In the genomic region with DNA sequence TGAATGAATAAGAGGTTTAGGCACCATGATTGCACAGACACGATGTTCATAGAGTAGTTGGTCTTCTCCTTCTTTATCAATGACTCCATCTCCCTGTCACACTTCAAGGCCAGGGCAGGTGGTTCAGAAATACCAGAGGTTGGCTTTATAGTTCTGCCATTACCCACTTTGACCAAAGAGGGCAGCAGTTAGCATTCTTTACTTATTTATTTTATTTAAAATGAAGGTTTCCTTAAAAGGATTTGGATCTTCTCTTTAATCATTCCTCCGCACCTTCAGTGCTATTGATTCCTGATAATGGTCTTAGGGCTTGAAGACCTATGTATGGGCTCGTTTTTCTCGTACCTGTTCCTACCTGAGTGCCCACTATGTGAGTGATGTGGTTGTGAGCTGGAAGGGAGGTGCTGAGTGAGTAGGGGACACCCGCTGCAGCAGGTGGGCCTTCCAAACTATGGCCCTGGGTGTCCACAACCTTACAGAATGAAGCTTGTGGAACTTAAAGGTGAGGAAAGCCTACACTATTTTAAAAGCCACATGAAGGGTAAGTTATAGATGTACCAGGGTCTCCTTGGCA, we compare ENCODE assay signal across 9 cellular contexts. TPM values are rescaled to one million over a fixed set of nuclear protein-coding genes. Genes with fewer than 3 reads are reported as not detected.
DNase-seq lines count a peak whose midpoint lies in the region; ATAC-seq, FAIRE-seq and TF ChIP-seq lines count a peak whose summit lies in the region.
"Had no signal": no experiment of that assay in that cellular context is flagged by ENCODE, and none has a peak within 500 bp of the region (broad histone marks: within the 10 kb centered on the region; RNA-seq: fewer than 3 reads in every experiment).

No MANE protein-coding gene starts in this region.

- H3K9me3 Mint-ChIP-seq in WTC11 = no peaks in the 10 kb centered on the region

- TF ChIP-seq CTCF in 22Rv1 (IDR thresholded peaks at IDR 0.05) (peak; percentile 73), GM10248 (IDR thresholded peaks at IDR 0.05; ENCODE audit: control extremely low read depth, extremely low read depth, low read depth, missing control alignments) (peak; percentile 14), WTC11 (IDR thresholded peaks at IDR 0.05) (no peak)

- H3K4me1 Mint-ChIP-seq in WTC11 = peaks cover 9% of the 10 kb centered on the region

- no peak overlapping the region for H3K4me3 Mint-ChIP-seq in WTC11

- ATAC-seq in WTC11 (no peak), HG03457 (IDR thresholded peaks at IDR 0.05; ENCODE audit: unreplicated experiment) (no peak), GM18517 (IDR thresholded peaks at IDR 0.05; ENCODE audit: unreplicated experiment) (no peak)

- no peaks in the 10 kb centered on the region; the same call in 1 of the 2 replicates for H3K27me3 Mint-ChIP-seq in WTC11 (ENCODE audit: low read depth)

- CTCF ChIA-PET in GM10248 (lab: Yijun Ruan, JAX) (interaction anchor here (0.9 to 1.2 kb wide), 3 partner anchors 9 to 13 kb away, joined by 3 to 5 read pairs (median 3); no protein-coding TSS in a partner anchor), WTC11 (lab: Charles Lee) (interaction anchor here (0.6 to 1.0 kb wide), 3 partner anchors 11 to 47 kb away, joined by 3 read pairs; no protein-coding TSS in a partner anchor)

- no peak overlapping the region for H3K27ac ChIP-seq in 22Rv1

- peak; percentile 37 for DNase-seq in GM10248 (ENCODE audit: extremely low spot score)
- peak; percentile 23 for DNase-seq in RPMI8226
- DNase-seq in WTC11 (ENCODE audit: low spot score) = no peak
- no peak for DNase-seq in activated CD8-positive, alpha-beta memory T cell treated with anti-CD3 and anti-CD28 coated beads, Interleukin-2, amount 50 U/mL, for 4 hours

- no peak overlapping the region for H3K27ac Mint-ChIP-seq in WTC11

- peak; percentile 78 for FAIRE-seq in islet of Langerhans (lab: Jason Lieb, UNC)
- FAIRE-seq: TTC549 had no signal

- H3K36me3 Mint-ChIP-seq in WTC11 = no peaks in the 10 kb centered on the region

- POLR2A ChIA-PET in GM10248 (lab: Yijun Ruan, JAX) = no interaction called here
- POLR2A ChIA-PET in WTC11 (lab: Charles Lee) = no interaction called here

TF ChIP-seq in WTC11, 78 proteins besides CTCF, POLR2A, EP300 and RAD21 (continues in another document):
- no peak for TF ChIP-seq ZNF281 (CRISPR knock-in tag; IDR thresholded peaks at IDR 0.05)
- no peak for TF ChIP-seq HMGXB4 (CRISPR knock-in tag; IDR thresholded peaks at IDR 0.05)
- TF ChIP-seq, protein P1, sequence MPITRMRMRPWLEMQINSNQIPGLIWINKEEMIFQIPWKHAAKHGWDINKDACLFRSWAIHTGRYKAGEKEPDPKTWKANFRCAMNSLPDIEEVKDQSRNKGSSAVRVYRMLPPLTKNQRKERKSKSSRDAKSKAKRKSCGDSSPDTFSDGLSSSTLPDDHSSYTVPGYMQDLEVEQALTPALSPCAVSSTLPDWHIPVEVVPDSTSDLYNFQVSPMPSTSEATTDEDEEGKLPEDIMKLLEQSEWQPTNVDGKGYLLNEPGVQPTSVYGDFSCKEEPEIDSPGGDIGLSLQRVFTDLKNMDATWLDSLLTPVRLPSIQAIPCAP (CRISPR knock-in tag; IDR thresholded peaks at IDR 0.05) = no peak
- no peak for TF ChIP-seq SP1 (CRISPR knock-in tag; conservative IDR thresholded peaks at IDR 0.05)
- no peak for TF ChIP-seq FOXK1 (CRISPR knock-in tag; IDR thresholded peaks at IDR 0.05)
- no peak for TF ChIP-seq PRRX2 (CRISPR knock-in tag; IDR thresholded peaks at IDR 0.05)
- TF ChIP-seq ZNF425 (CRISPR knock-in tag; conservative IDR thresholded peaks at IDR 0.05) = no peak
- no peak for TF ChIP-seq ZNF423 (CRISPR knock-in tag; IDR thresholded peaks at IDR 0.05)
- no peak for TF ChIP-seq KAT7 (CRISPR knock-in tag; IDR thresholded peaks at IDR 0.05; ENCODE audit: borderline replicate concordance)
- TF ChIP-seq, protein P2, sequence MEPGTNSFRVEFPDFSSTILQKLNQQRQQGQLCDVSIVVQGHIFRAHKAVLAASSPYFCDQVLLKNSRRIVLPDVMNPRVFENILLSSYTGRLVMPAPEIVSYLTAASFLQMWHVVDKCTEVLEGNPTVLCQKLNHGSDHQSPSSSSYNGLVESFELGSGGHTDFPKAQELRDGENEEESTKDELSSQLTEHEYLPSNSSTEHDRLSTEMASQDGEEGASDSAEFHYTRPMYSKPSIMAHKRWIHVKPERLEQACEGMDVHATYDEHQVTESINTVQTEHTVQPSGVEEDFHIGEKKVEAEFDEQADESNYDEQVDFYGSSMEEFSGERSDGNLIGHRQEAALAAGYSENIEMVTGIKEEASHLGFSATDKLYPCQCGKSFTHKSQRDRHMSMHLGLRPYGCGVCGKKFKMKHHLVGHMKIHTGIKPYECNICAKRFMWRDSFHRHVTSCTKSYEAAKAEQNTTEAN (CRISPR knock-in tag; IDR thresholded peaks at IDR 0.05) = no peak
- TF ChIP-seq RELA (CRISPR knock-in tag; IDR thresholded peaks at IDR 0.05; ENCODE audit: borderline replicate concordance) = no peak
- TF ChIP-seq, protein P3, sequence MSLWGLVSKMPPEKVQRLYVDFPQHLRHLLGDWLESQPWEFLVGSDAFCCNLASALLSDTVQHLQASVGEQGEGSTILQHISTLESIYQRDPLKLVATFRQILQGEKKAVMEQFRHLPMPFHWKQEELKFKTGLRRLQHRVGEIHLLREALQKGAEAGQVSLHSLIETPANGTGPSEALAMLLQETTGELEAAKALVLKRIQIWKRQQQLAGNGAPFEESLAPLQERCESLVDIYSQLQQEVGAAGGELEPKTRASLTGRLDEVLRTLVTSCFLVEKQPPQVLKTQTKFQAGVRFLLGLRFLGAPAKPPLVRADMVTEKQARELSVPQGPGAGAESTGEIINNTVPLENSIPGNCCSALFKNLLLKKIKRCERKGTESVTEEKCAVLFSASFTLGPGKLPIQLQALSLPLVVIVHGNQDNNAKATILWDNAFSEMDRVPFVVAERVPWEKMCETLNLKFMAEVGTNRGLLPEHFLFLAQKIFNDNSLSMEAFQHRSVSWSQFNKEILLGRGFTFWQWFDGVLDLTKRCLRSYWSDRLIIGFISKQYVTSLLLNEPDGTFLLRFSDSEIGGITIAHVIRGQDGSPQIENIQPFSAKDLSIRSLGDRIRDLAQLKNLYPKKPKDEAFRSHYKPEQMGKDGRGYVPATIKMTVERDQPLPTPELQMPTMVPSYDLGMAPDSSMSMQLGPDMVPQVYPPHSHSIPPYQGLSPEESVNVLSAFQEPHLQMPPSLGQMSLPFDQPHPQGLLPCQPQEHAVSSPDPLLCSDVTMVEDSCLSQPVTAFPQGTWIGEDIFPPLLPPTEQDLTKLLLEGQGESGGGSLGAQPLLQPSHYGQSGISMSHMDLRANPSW (CRISPR knock-in tag; conservative IDR thresholded peaks at IDR 0.05; ENCODE audit: low read depth) = no peak

RNA-seq across cellular contexts. Expression of gene TIMP3, which starts 34.9 kb away (rescaled TPM):
- total RNA-seq in WTC11 (2021) = 3.3 to 4.0 TPM (median 4.0 TPM) in 3 replicates

Comparison
In these comparisons a context has a peak if more than half of its experiments do, and no peak if none do; other contexts are left out.
1. DNase-seq: peak in GM10248 (single experiment) and RPMI8226 (single experiment); none in WTC11 (single experiment) and activated CD8-positive, alpha-beta memory T cell treated with anti-CD3 and anti-CD28 coated beads, Interleukin-2, amount 50 U/mL, for 4 hours (single experiment).